14 cellular contexts compared by ENCODE assay signal in the genomic region with DNA sequence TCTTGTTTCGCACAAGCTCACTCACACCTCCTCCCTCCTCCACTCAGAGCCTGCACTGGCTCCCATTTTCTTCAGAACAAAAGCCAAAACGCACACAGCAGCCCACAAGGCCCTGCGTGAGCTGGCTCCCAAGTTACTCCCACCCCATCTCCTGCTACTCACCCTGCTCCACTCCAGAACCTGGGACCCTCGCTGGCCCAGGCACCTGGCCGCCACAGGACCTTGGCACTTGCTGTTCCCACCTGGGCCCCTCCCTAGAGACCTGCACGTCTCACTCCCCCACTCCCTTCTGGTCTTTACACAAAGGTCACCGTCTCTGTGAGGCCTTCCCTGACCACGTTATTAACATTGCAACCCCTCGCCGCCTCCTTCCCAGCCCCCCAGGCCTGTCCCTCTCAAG. TPM values are rescaled to one million over a fixed set of nuclear protein-coding genes. Genes with fewer than 3 reads are reported as not detected.
DNase-seq lines count a peak whose midpoint lies in the region; ATAC-seq, FAIRE-seq and TF ChIP-seq lines count a peak whose summit lies in the region.
"Had no signal": no experiment of that assay in that cellular context is flagged by ENCODE, and none has a peak within 500 bp of the region (broad histone marks: within the 10 kb centered on the region; RNA-seq: fewer than 3 reads in every experiment).

No MANE protein-coding gene starts in this region.

- CTCF ChIA-PET in activated CD8-positive, alpha-beta memory T cell treated with anti-CD3 and anti-CD28 coated beads, Interleukin-2, amount 10 ng/mL, durations not matched to agents 7 days and 5 days (lab: Charles Lee), result interaction anchor here (1.1 to 4.2 kb wide), 5 partner anchors 10 to 220 kb away, joined by 3 to 34 read pairs (median 6); no protein-coding TSS in a partner anchor
- CTCF ChIA-PET in GM12878 (lab: Yijun Ruan, JAX), result interaction anchor here (0.6 to 4.0 kb wide), 7 partner anchors 11 to 199 kb away, joined by 3 to 27 read pairs (median 4); no protein-coding TSS in a partner anchor

- no peak for DNase-seq in activated CD8-positive, alpha-beta memory T cell treated with anti-CD3 and anti-CD28 coated beads, Interleukin-2, amount 10 ng/mL, durations not matched to agents 7 days and 5 days
- no peak for DNase-seq in activated CD8-positive, alpha-beta memory T cell treated with anti-CD3 and anti-CD28 coated beads, Interleukin-2, amount 50 U/mL, for 4 hours
- DNase-seq in MM.1S, result no peak
- DNase-seq in GM12878 (ENCODE audit: low read depth, low spot score), result no peak
- no peak for DNase-seq in neural crest cell (ENCODE audit: low read depth, low spot score)
- no peak for DNase-seq in D341Med (ENCODE audit: low spot score)
- DNase-seq: DMS153, NCI-H446 had no signal

- H3F3A ChIP-seq in MM.1S (ENCODE audit: insufficient read depth, low read length), result no peaks in the 10 kb centered on the region; the same call in 1 of the 2 replicates

- TF ChIP-seq RAD21 in GM12878 (IDR thresholded peaks at IDR 0.05; ENCODE audit: insufficient read depth, low read depth, low read length), result no peak

- intact Hi-C loops in GM12878 (cut with micrococcal nuclease; ENCODE audit: unreplicated experiment), result no loop called here

- H3K27ac ChIP-seq in MM.1S (ENCODE audit: low read length) (no peak overlapping the region), GM12878 (ENCODE audit: control insufficient read depth, insufficient read depth) (no peak overlapping the region)

- no peaks in the 10 kb centered on the region for H3K27me3 Mint-ChIP-seq in activated CD8-positive, alpha-beta memory T cell treated with anti-CD3 and anti-CD28 coated beads, Interleukin-2, amount 10 ng/mL, durations not matched to agents 7 days and 5 days
- H3K27me3 Mint-ChIP-seq in neural crest cell (ENCODE audit: low read depth), result peaks cover 18% of the 10 kb centered on the region

- RAD21 ChIA-PET in GM12878 (lab: Charles Lee; ENCODE audit: unreplicated experiment), result interaction anchor here (1.2 to 2.1 kb wide), 2 partner anchors 79 to 103 kb away, joined by 3 to 10 read pairs; no protein-coding TSS in a partner anchor

- H3K4me3 Mint-ChIP-seq in activated CD8-positive, alpha-beta memory T cell treated with anti-CD3 and anti-CD28 coated beads, Interleukin-2, amount 10 ng/mL, durations not matched to agents 7 days and 5 days, result peak overlapping the region; percentile 94
- peak overlapping the region; percentile 44 for H3K4me3 Mint-ChIP-seq in neural crest cell

- POLR2A ChIA-PET in GM12878 (lab: Charles Lee), result interaction anchor here (1.2 to 2.9 kb wide), 2 partner anchors 121 to 244 kb away, joined by 5 to 12 read pairs; partner anchors contain the start of gene GGA1

- no peak overlapping the region for H3K4me3 ChIP-seq in MM.1S (ENCODE audit: low read length)
- H3K4me3 ChIP-seq in GM12878, result no peak overlapping the region
- H3K4me3 ChIP-seq: uterus had no signal

- no peak for TF ChIP-seq EP300 in GM12878 (IDR thresholded peaks at IDR 0.05; ENCODE audit: borderline replicate concordance in 1 of 2, control insufficient read depth in 1 of 2, low read depth in 2 of 2, low read length in 2 of 2)

- in situ Hi-C loops in GM12878 (cut with MboI), result no loop called here

- no peaks in the 10 kb centered on the region for H3K9me3 Mint-ChIP-seq in activated CD8-positive, alpha-beta memory T cell treated with anti-CD3 and anti-CD28 coated beads, Interleukin-2, amount 10 ng/mL, durations not matched to agents 7 days and 5 days (ENCODE audit: low read depth)
- no peaks in the 10 kb centered on the region for H3K9me3 Mint-ChIP-seq in neural crest cell

- H3K36me3 ChIP-seq in MM.1S (replicated peaks; ENCODE audit: insufficient read depth, low read length) (no peaks in the 10 kb centered on the region), GM12878 (ENCODE audit: control insufficient read depth in 2 of 2, insufficient read depth in 2 of 2, low read length in 1 of 2) (no peaks in the 10 kb centered on the region; a peak in 1 of 4 replicates)
- H3K36me3 ChIP-seq: uterus had no signal

- TF ChIP-seq CTCF in MM.1S (IDR thresholded peaks at IDR 0.05; ENCODE audit: low read length) (no peak), GM12878 (IDR thresholded peaks at IDR 0.05 in 2 of 3, conservative IDR thresholded peaks at IDR 0.05 in 1 of 3; ENCODE audit: control insufficient read depth in 2 of 3, extremely low read depth in 1 of 3, insufficient read depth in 1 of 3, low read depth in 3 of 3, low read length in 3 of 3) (no peak), neural crest cell (conservative IDR thresholded peaks at IDR 0.05) (no peak)

- H3K36me3 Mint-ChIP-seq in activated CD8-positive, alpha-beta memory T cell treated with anti-CD3 and anti-CD28 coated beads, Interleukin-2, amount 10 ng/mL, durations not matched to agents 7 days and 5 days, result peaks cover 22% of the 10 kb centered on the region
- H3K36me3 Mint-ChIP-seq in neural crest cell (ENCODE audit: low read depth), result no peaks in the 10 kb centered on the region

- BruUV-seq in GM12878 (replicated peaks; lab: Mats Ljungman, UMichigan), result no TSS peak

- H3K27ac Mint-ChIP-seq in activated CD8-positive, alpha-beta memory T cell treated with anti-CD3 and anti-CD28 coated beads, Interleukin-2, amount 10 ng/mL, durations not matched to agents 7 days and 5 days, result peak overlapping the region; percentile 3
- peak overlapping the region; percentile 19 for H3K27ac Mint-ChIP-seq in neural crest cell (ENCODE audit: unreplicated experiment)

- H3K4me1 ChIP-seq in MM.1S (ENCODE audit: low read length) (peaks cover 13% of the 10 kb centered on the region; the same call in 1 of the 2 replicates), GM12878 (ENCODE audit: control insufficient read depth, insufficient read depth, low read length) (peaks cover 21% of the 10 kb centered on the region)

- H2AFZ ChIP-seq in MM.1S (ENCODE audit: low read length) (no peak overlapping the region), GM12878 (ENCODE audit: control insufficient read depth, low read depth, low read length) (no peak overlapping the region)

- H4K20me1 ChIP-seq in MM.1S (ENCODE audit: insufficient read depth, low read length) (no peaks in the 10 kb centered on the region), GM12878 (ENCODE audit: control insufficient read depth, insufficient read depth) (no peaks in the 10 kb centered on the region)

- peaks cover 41% of the 10 kb centered on the region for H3K4me1 Mint-ChIP-seq in activated CD8-positive, alpha-beta memory T cell treated with anti-CD3 and anti-CD28 coated beads, Interleukin-2, amount 10 ng/mL, durations not matched to agents 7 days and 5 days
- H3K4me1 Mint-ChIP-seq in neural crest cell, result peaks cover 31% of the 10 kb centered on the region

- 44% methylated on average over 10 of the region's 10 CpGs for WGBS in GM12878 (ENCODE audit: insufficient coverage, insufficient replicate concordance, low lambda C conversion rate, missing lambda C conversion rate)

- H3K4me2 ChIP-seq in MM.1S (ENCODE audit: low read depth, low read length) (peak overlapping the region; percentile 83; the same call in 1 of the 2 replicates), GM12878 (ENCODE audit: control insufficient read depth, insufficient read depth) (no peak overlapping the region)

- no peaks in the 10 kb centered on the region for H3K9me3 ChIP-seq in MM.1S (replicated peaks; ENCODE audit: insufficient read depth, low read length)
- no peaks in the 10 kb centered on the region for H3K9me3 ChIP-seq in GM12878 (replicated peaks; ENCODE audit: control insufficient read depth, insufficient read depth, low read length)
- H3K9me3 ChIP-seq: uterus had no signal

- H3K9ac ChIP-seq in MM.1S (ENCODE audit: low read length) (no peak overlapping the region), GM12878 (ENCODE audit: control insufficient read depth, insufficient read depth, low read length) (no peak overlapping the region)

- SMC1A ChIA-PET in GM12878 (lab: Charles Lee; ENCODE audit: uncharacterized antibody, unreplicated experiment), result interaction anchor here (1.4 to 2.8 kb wide), 5 partner anchors 9 to 80 kb away, joined by 4 to 13 read pairs (median 5); no protein-coding TSS in a partner anchor

- H3K79me2 ChIP-seq in MM.1S (ENCODE audit: low read length) (peaks cover 41% of the 10 kb centered on the region), GM12878 (ENCODE audit: control insufficient read depth, insufficient read depth, low read length) (peaks cover 44% of the 10 kb centered on the region)

- no peak for FAIRE-seq in GM12878 (lab: Jason Lieb, UNC)
- FAIRE-seq: RCC 7860 had no signal

- H3K27me3 ChIP-seq in MM.1S (replicated peaks; ENCODE audit: insufficient read depth, low read length) (no peaks in the 10 kb centered on the region; the same call in 1 of the 2 replicates), GM12878 (replicated peaks in 1 of 2; ENCODE audit: control insufficient read depth in 2 of 2, insufficient read depth in 2 of 2, low read length in 1 of 2) (no peaks in the 10 kb centered on the region)
- H3K27me3 ChIP-seq: uterus had no signal

- H3K9me2 ChIP-seq in MM.1S (replicated peaks; ENCODE audit: insufficient read depth, low read length), result no peaks in the 10 kb centered on the region

- no peak for ATAC-seq in activated CD8-positive, alpha-beta memory T cell treated with anti-CD3 and anti-CD28 coated beads, Interleukin-2, amount 10 ng/mL, durations not matched to agents 7 days and 5 days
- ATAC-seq in GM12878 (no peak), GM18498 (IDR thresholded peaks at IDR 0.05; ENCODE audit: unreplicated experiment) (no peak), GM21717 (IDR thresholded peaks at IDR 0.05; ENCODE audit: unreplicated experiment) (no peak)

- no peak for TF ChIP-seq POLR2A in GM12878 (IDR thresholded peaks at IDR 0.05; ENCODE audit: low read depth, low read length)

RNA-seq across cellular contexts. Expression of gene MFNG, which starts 0.9 kb away (rescaled TPM):
- 100 to 1,000 TPM; 196 to 220 TPM for total RNA-seq in activated CD8-positive, alpha-beta memory T cell treated with anti-CD3 and anti-CD28 coated beads, Interleukin-2, amount 10 ng/mL, durations not matched to agents 7 days and 5 days
- total RNA-seq in GM12878 (2013; cell fraction: nucleolus; rRNA removed), result 88.8 and 114 TPM in 2 replicates
- total RNA-seq in GM12878 (2014; rRNA removed), result 66.5 and 80.0 TPM in 2 replicates
- total RNA-seq in GM12878 (2014; rRNA removed; fragmentation: Illumina TruSeq; extraction: Trizol), result 37.0 and 41.4 TPM in 2 replicates
- 95.5 and 99.1 TPM in 2 replicates for total RNA-seq in GM12878 (2021)
- 23.8 TPM for polyA plus RNA-seq in GM12878 (2011; ENCODE audit: low read depth)
- 28.6 and 57.0 TPM in 2 replicates for polyA plus RNA-seq in GM12878 (2011; rRNA removed)
- polyA plus RNA-seq in GM12878 (2011; cell fraction: cytosol; rRNA removed), result 81.4 and 141 TPM in 2 replicates
- 101 and 143 TPM in 2 replicates for polyA plus RNA-seq in GM12878 (2011; cell fraction: nucleus; rRNA removed)
- 50.7 and 51.5 TPM in 2 replicates for polyA plus RNA-seq in GM12878 (2012)
- 14.1 and 36.9 TPM in 2 replicates for polyA plus RNA-seq in GM12878 (2014; fragmentation: Illumina TruSeq; extraction: Trizol)
- 10 to 100 TPM; 11.5 to 26.1 TPM for polyA plus RNA-seq in GM12878 (2014; fragmentation: Nextera tagmentation; extraction: Ambion mirVana)
- 88.5 and 91.4 TPM in 2 replicates for polyA plus RNA-seq in GM12878 (2014; rRNA removed)
- polyA plus RNA-seq in GM12878 (2016; fragmentation: Nextera tagmentation; extraction: Ambion mirVana), result 100 to 1,000 TPM; 100 to 117 TPM
- polyA minus RNA-seq in GM12878 (2011; rRNA and poly(A)+ RNA removed), result 31.3 and 61.2 TPM in 2 replicates
- 22.2 and 24.5 TPM in 2 replicates for polyA minus RNA-seq in GM12878 (2011; cell fraction: cytosol; rRNA and poly(A)+ RNA removed)
- polyA minus RNA-seq in GM12878 (2011; cell fraction: nucleus; rRNA and poly(A)+ RNA removed), result 21.4 and 35.7 TPM in 2 replicates
- total RNA-seq in neural crest cell, result 3.2 and 4.7 TPM in 2 replicates
- total RNA-seq: A673, epithelial cell of proximal tubule had no signal

RNA-seq across cellular contexts. Expression of gene CARD10, which starts 32.1 kb away (rescaled TPM):
- total RNA-seq in activated CD8-positive, alpha-beta memory T cell treated with anti-CD3 and anti-CD28 coated beads, Interleukin-2, amount 10 ng/mL, durations not matched to agents 7 days and 5 days, result under 1 TPM in 1 of 2 experiments, not detected in 1; 0.16 TPM
- not detected in 2 replicates for total RNA-seq in GM12878 (2013; cell fraction: nucleolus; rRNA removed)
- total RNA-seq in GM12878 (2014; rRNA removed) (not detected in 2 replicates), GM12878 (2014; rRNA removed; fragmentation: Illumina TruSeq; extraction: Trizol) (not detected in 2 replicates), GM12878 (2021) (0.08 and 0.21 TPM in 2 replicates), neural crest cell (7.0 and 7.3 TPM in 2 replicates)
- not detected for polyA plus RNA-seq in GM12878 (2011; ENCODE audit: low read depth)
- polyA plus RNA-seq in GM12878 (2011; rRNA removed) (0.04 and 0.10 TPM in 2 replicates), GM12878 (2014; fragmentation: Illumina TruSeq; extraction: Trizol) (not detected in 2 replicates), GM12878 (2014; fragmentation: Nextera tagmentation; extraction: Ambion mirVana) (not detected), GM12878 (2014; rRNA removed) (0.10 TPM in 1 of 2 replicates, not detected in the other), GM12878 (2016; fragmentation: Nextera tagmentation; extraction: Ambion mirVana) (not detected)
- 0.10 and 0.16 TPM in 2 replicates for polyA plus RNA-seq in GM12878 (2011; cell fraction: cytosol; rRNA removed)
- polyA plus RNA-seq in GM12878 (2011; cell fraction: nucleus; rRNA removed), result 0.48 and 0.61 TPM in 2 replicates
- polyA plus RNA-seq in GM12878 (2012), result not detected in 2 replicates
- polyA minus RNA-seq in GM12878 (2011; rRNA and poly(A)+ RNA removed), result 0.10 TPM in 1 of 2 replicates, not detected in the other
- polyA minus RNA-seq in GM12878 (2011; cell fraction: cytosol; rRNA and poly(A)+ RNA removed), result not detected in 2 replicates
- 0.12 and 0.57 TPM in 2 replicates for polyA minus RNA-seq in GM12878 (2011; cell fraction: nucleus; rRNA and poly(A)+ RNA removed)

RNA-seq across cellular contexts. Expression of gene ELFN2, which starts 59.9 kb away (rescaled TPM):
- total RNA-seq in activated CD8-positive, alpha-beta memory T cell treated with anti-CD3 and anti-CD28 coated beads, Interleukin-2, amount 10 ng/mL, durations not matched to agents 7 days and 5 days, result under 1 TPM; 0.07 to 0.50 TPM
- 0.37 and 0.40 TPM in 2 replicates for total RNA-seq in GM12878 (2013; cell fraction: nucleolus; rRNA removed)
- not detected in 2 replicates for total RNA-seq in GM12878 (2014; rRNA removed)
- not detected in 2 replicates for total RNA-seq in GM12878 (2014; rRNA removed; fragmentation: Illumina TruSeq; extraction: Trizol)
- total RNA-seq in GM12878 (2021), result 0.03 and 0.05 TPM in 2 replicates
- 0.04 TPM for polyA plus RNA-seq in GM12878 (2011; ENCODE audit: low read depth)
- 0.03 TPM in 1 of 2 replicates, not detected in the other for polyA plus RNA-seq in GM12878 (2011; rRNA removed)
- 0.05 and 0.07 TPM in 2 replicates for polyA plus RNA-seq in GM12878 (2011; cell fraction: cytosol; rRNA removed)
- polyA plus RNA-seq in GM12878 (2011; cell fraction: nucleus; rRNA removed), result 0.23 and 0.36 TPM in 2 replicates
- 0.11 TPM in 2 replicates for polyA plus RNA-seq in GM12878 (2012)
- polyA plus RNA-seq in GM12878 (2014; fragmentation: Illumina TruSeq; extraction: Trizol), result not detected in 2 replicates
- not detected for polyA plus RNA-seq in GM12878 (2014; fragmentation: Nextera tagmentation; extraction: Ambion mirVana)
- polyA plus RNA-seq in GM12878 (2014; rRNA removed), result not detected in 2 replicates
- not detected for polyA plus RNA-seq in GM12878 (2016; fragmentation: Nextera tagmentation; extraction: Ambion mirVana)
- 0.10 TPM in 1 of 2 replicates, not detected in the other for polyA minus RNA-seq in GM12878 (2011; rRNA and poly(A)+ RNA removed)
- not detected in 2 replicates for polyA minus RNA-seq in GM12878 (2011; cell fraction: cytosol; rRNA and poly(A)+ RNA removed)
- not detected in 2 replicates for polyA minus RNA-seq in GM12878 (2011; cell fraction: nucleus; rRNA and poly(A)+ RNA removed)
- 0.09 and 0.27 TPM in 2 replicates for total RNA-seq in neural crest cell
- total RNA-seq: A673 had no signal
